Comparison of ENCODE assay signal across 2 cellular contexts in genomic region chr12:8027856-8028255, GRCh38.
TF ChIP-seq lines count a peak whose summit lies in the region.

No MANE protein-coding gene starts in this region.

TF ChIP-seq in GM12878, 131 proteins besides CTCF, POLR2A, EP300 and RAD21:
- TF ChIP-seq ZNF622 (IDR thresholded peaks at IDR 0.05) (no peak), RELA (IDR thresholded peaks at IDR 0.05; ENCODE audit: borderline replicate concordance, partially characterized antibody) (no peak), EGR1 (IDR thresholded peaks at IDR 0.05; ENCODE audit: borderline replicate concordance in 1 of 2, low read depth in 2 of 2, low read length in 2 of 2) (no peak), NFXL1 (IDR thresholded peaks at IDR 0.05; ENCODE audit: borderline replicate concordance) (no peak), CHD4 (IDR thresholded peaks at IDR 0.05) (no peak), E2F8 (IDR thresholded peaks at IDR 0.05; ENCODE audit: low read depth, partially characterized antibody) (no peak), HDAC2 (IDR thresholded peaks at IDR 0.05) (no peak), TCF3 (IDR thresholded peaks at IDR 0.05; ENCODE audit: borderline replicate concordance, insufficient read depth, low read depth, low read length) (no peak), ASH2L (IDR thresholded peaks at IDR 0.05; ENCODE audit: borderline replicate concordance, low read depth) (no peak), RUNX3 (IDR thresholded peaks at IDR 0.05; ENCODE audit: low read length) (no peak), POLR2AphosphoS5 (IDR thresholded peaks at IDR 0.05; ENCODE audit: low read length) (no peak), RBBP5 (conservative IDR thresholded peaks at IDR 0.05) (no peak), SIX5 (IDR thresholded peaks at IDR 0.05; ENCODE audit: low read depth, low read length, severe bottlenecking) (no peak), CBX5 (IDR thresholded peaks at IDR 0.05; ENCODE audit: low read depth) (no peak), YY1 (IDR thresholded peaks at IDR 0.05; ENCODE audit: low read depth, low read length) (no peak), JUNB (IDR thresholded peaks at IDR 0.05) (no peak)
- TF ChIP-seq, protein P1, sequence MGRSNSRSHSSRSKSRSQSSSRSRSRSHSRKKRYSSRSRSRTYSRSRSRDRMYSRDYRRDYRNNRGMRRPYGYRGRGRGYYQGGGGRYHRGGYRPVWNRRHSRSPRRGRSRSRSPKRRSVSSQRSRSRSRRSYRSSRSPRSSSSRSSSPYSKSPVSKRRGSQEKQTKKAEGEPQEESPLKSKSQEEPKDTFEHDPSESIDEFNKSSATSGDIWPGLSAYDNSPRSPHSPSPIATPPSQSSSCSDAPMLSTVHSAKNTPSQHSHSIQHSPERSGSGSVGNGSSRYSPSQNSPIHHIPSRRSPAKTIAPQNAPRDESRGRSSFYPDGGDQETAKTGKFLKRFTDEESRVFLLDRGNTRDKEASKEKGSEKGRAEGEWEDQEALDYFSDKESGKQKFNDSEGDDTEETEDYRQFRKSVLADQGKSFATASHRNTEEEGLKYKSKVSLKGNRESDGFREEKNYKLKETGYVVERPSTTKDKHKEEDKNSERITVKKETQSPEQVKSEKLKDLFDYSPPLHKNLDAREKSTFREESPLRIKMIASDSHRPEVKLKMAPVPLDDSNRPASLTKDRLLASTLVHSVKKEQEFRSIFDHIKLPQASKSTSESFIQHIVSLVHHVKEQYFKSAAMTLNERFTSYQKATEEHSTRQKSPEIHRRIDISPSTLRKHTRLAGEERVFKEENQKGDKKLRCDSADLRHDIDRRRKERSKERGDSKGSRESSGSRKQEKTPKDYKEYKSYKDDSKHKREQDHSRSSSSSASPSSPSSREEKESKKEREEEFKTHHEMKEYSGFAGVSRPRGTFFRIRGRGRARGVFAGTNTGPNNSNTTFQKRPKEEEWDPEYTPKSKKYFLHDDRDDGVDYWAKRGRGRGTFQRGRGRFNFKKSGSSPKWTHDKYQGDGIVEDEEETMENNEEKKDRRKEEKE (IDR thresholded peaks at IDR 0.05): no peak
TF ChIP-seq in GM12878: peak in this region for 0.

TF ChIP-seq in neural cell, 6 proteins besides CTCF, POLR2A, EP300 and RAD21:
- no peak for TF ChIP-seq MXI1 (conservative IDR thresholded peaks at IDR 0.05; ENCODE audit: poor library complexity, severe bottlenecking)
